Comparison of ENCODE assay signal across 10 cellular contexts in genomic region chr12:121059031-121059898, GRCh38. TPM values are rescaled to one million over a fixed set of nuclear protein-coding genes. Genes with fewer than 3 reads are reported as not detected.
DNase-seq lines count a peak whose midpoint lies in the region; ATAC-seq, FAIRE-seq and TF ChIP-seq lines count a peak whose summit lies in the region.
"Had no signal": no experiment of that assay in that cellular context is flagged by ENCODE, and none has a peak within 500 bp of the region (broad histone marks: within the 10 kb centered on the region; RNA-seq: fewer than 3 reads in every experiment).

No MANE protein-coding gene starts in this region.

- H3K27me3 Mint-ChIP-seq in activated T-cell treated with anti-CD3 and anti-CD28 coated beads, Interleukin-2, amount 50 U/mL, for 72 hours (ENCODE audit: low read depth): no peaks in the 10 kb centered on the region

- TF ChIP-seq EP300 in transverse colon (IDR thresholded peaks at IDR 0.05; ENCODE audit: low read depth): no peak

- no peaks in the 10 kb centered on the region for H3K9me3 ChIP-seq in transverse colon
- H3K9me3 ChIP-seq: Peyer's patch had no signal

- H3K27ac Mint-ChIP-seq in activated T-cell treated with anti-CD3 and anti-CD28 coated beads, Interleukin-2, amount 50 U/mL, for 72 hours: peak overlapping the region; percentile 97

- H3K4me3 Mint-ChIP-seq in activated T-cell treated with anti-CD3 and anti-CD28 coated beads, Interleukin-2, amount 50 U/mL, for 72 hours: peak overlapping the region; percentile 84 to 95

- no peak for DNase-seq in activated T-cell treated with anti-CD3 and anti-CD28 coated beads, Interleukin-2, amount 50 U/mL, for 72 hours
- no peak for DNase-seq in activated T-cell treated with anti-CD3 and anti-CD28 coated beads, Interleukin-2, amount 50 U/mL, for 1 hour
- DNase-seq in transverse colon (no peak), frontal cortex (ENCODE audit: low spot score in 2 of 2) (no peak), activated gamma-delta T cell treated with Interleukin-2 at 50 U/mL for 16 hours (no peak), posterior cingulate gyrus (no peak)

- H3K9me3 Mint-ChIP-seq in activated T-cell treated with anti-CD3 and anti-CD28 coated beads, Interleukin-2, amount 50 U/mL, for 72 hours: no peaks in the 10 kb centered on the region

- intact Hi-C loops in transverse colon (cut with DNase I; ENCODE audit: low total_unique reads): no loop called here
- intact Hi-C loops in posterior cingulate gyrus (cut with DNase I): no loop called here

- H3K36me3 ChIP-seq in transverse colon: no peaks in the 10 kb centered on the region
- H3K36me3 ChIP-seq: Peyer's patch had no signal

- no peaks in the 10 kb centered on the region for H3K36me3 Mint-ChIP-seq in activated T-cell treated with anti-CD3 and anti-CD28 coated beads, Interleukin-2, amount 50 U/mL, for 72 hours (ENCODE audit: insufficient read depth in 2 of 2)

- H3K4me1 ChIP-seq in transverse colon: peaks cover 0 to 10% (median 4%) of the 10 kb centered on the region in 4 donors

- no peak for FAIRE-seq in frontal cortex (lab: Jason Lieb, UNC)

- peak overlapping the region in 3 of 4 donors; percentile 58 to 75 (median 74) for H3K27ac ChIP-seq in transverse colon

- in situ Hi-C loops in transverse colon (cut with MboI; ENCODE audit: low pct_ligation_motif_present in 1 of 4, low pct_unique_long_range_greater_than_20kb in 1 of 4, low sequenced_read_pairs in 3 of 4): no loop called here

- H3K4me3 ChIP-seq in transverse colon: no peak overlapping the region
- H3K4me3 ChIP-seq: lung had no signal

- no peak for TF ChIP-seq POLR2A in transverse colon (IDR thresholded peaks at IDR 0.05)

- WGBS in transverse colon (ENCODE audit: low coverage in 1 of 2), 2 donors: 82 to 97% methylated on average over 4 to 10 of the region's 10 CpGs

- H3K27me3 ChIP-seq in transverse colon: no peaks in the 10 kb centered on the region
- H3K27me3 ChIP-seq: Peyer's patch had no signal

- TF ChIP-seq CTCF in transverse colon (IDR thresholded peaks at IDR 0.05): no peak

- ATAC-seq in activated T-cell treated with anti-CD3 and anti-CD28 coated beads, Interleukin-2, amount 50 U/mL, for 72 hours (replicated peaks in 1 of 2): peak in 1 of 2 donors; percentile 20
- ATAC-seq in HG03432 (IDR thresholded peaks at IDR 0.05; ENCODE audit: unreplicated experiment): peak; percentile 18
- peak; percentile 25 for ATAC-seq in esophagus mucosa

- peaks cover 19% of the 10 kb centered on the region for H3K4me1 Mint-ChIP-seq in activated T-cell treated with anti-CD3 and anti-CD28 coated beads, Interleukin-2, amount 50 U/mL, for 72 hours (ENCODE audit: low read depth)

RNA-seq across cellular contexts. Expression of gene OASL, which starts 20.2 kb away (rescaled TPM):
- 10 to 100 TPM; 13.6 to 45.1 TPM for total RNA-seq in activated T-cell treated with anti-CD3 and anti-CD28 coated beads, Interleukin-2, amount 50 U/mL, for 72 hours
- total RNA-seq in esophagus mucosa: 5.9 TPM
- total RNA-seq in transverse colon: 10 to 100 TPM in 2 of 4 donors, 1 to 10 TPM in 2; 5.2 to 18.7 (median 11.5) TPM
- not detected for total RNA-seq in frontal cortex

RNA-seq across cellular contexts. Expression of gene C12orf43, which starts 43.0 kb away (rescaled TPM):
- 10 to 100 TPM; 13.7 to 17.8 TPM for total RNA-seq in activated T-cell treated with anti-CD3 and anti-CD28 coated beads, Interleukin-2, amount 50 U/mL, for 72 hours
- total RNA-seq in esophagus mucosa (7.9 TPM), transverse colon (10 to 100 TPM in 2 of 4 donors, 1 to 10 TPM in 2; 7.0 to 32.2 (median 18.0) TPM), frontal cortex (12.2 TPM)
